8 cellular contexts compared by ENCODE assay signal in the genomic region with DNA sequence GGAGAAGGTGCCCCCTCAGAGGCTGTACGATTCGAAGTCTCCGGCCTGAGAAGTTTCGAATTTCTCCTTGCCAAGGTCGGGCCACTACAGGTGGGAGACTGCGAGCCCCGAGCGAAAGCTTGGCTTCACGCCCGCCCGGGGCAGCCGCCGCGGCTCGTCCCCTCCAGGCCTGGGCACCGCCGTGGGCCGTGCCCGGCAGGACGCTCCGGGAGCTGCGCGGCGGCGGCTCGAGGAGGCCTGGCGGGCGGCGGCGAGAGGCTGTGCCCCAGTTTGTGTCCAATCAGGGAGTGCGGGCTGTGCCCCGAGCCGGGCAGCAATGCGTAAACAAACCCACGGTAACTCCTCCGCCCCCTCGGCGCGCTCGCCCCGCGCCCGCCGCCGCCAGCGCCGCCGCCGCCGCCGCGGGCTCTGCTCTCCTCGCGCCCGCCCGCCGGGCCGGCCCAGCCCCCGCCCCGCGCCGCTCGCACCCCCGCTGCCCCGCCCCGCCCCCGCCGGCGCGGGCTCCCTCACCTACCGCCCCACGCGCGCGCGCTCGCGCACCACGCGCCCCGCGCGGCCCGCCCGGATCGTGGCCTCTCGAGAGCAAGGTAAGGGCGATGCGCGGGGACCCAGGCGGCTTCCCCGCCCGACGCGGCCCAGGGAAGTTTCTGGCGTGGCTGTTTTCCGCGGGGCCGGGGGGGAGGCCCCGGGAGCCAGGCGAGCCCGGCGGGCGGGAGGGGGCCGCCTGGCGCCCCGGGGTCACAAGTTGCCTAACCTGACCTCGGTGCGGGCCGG. TPM values are rescaled to one million over a fixed set of nuclear protein-coding genes. Genes with fewer than 3 reads are reported as not detected.
A peak's percentile ranks its signal among the peaks of the same experiment; 100 is the strongest.
DNase-seq lines count a peak whose midpoint lies in the region; ATAC-seq, FAIRE-seq and TF ChIP-seq lines count a peak whose summit lies in the region.

No MANE protein-coding gene starts in this region.

- H3K14ac ChIP-seq in H1 (ENCODE audit: insufficient read length) (no peak overlapping the region), mesenchymal stem cell (ENCODE audit: low read length in 2 of 2) (peak overlapping the region; percentile 1 to 71)

- H4K20me1 ChIP-seq in H1 (replicated peaks in 1 of 2; ENCODE audit: control insufficient read depth in 1 of 2, insufficient read depth in 2 of 2, low read length in 2 of 2) = peaks cover 0 to 5% of the 10 kb centered on the region in 2 experiments

- peaks cover 0 to 6% (median 0%) of the 10 kb centered on the region in 4 experiments; a peak in 1 of 7 replicates for H3K4me1 ChIP-seq in H1 (replicated peaks in 1 of 4; ENCODE audit: control insufficient read depth in 3 of 4, insufficient read depth in 4 of 4, low read length in 3 of 4)
- H3K4me1 ChIP-seq in mesenchymal stem cell (ENCODE audit: control insufficient read depth, insufficient read depth, low read depth, low read length) = peaks cover 7% of the 10 kb centered on the region

- no peak overlapping the region for H3K27ac ChIP-seq in H1 (ENCODE audit: low read depth, low read length)
- H3K27ac ChIP-seq in mesenchymal stem cell (ENCODE audit: low read length, poor library complexity, severe bottlenecking) = no peak overlapping the region

- H4K91ac ChIP-seq in H1 (replicated peaks; ENCODE audit: insufficient read length, low read length) = no peak overlapping the region
- peak overlapping the region; percentile 74 for H4K91ac ChIP-seq in mesenchymal stem cell (ENCODE audit: low read length)

- no peak overlapping the region for H3K56ac ChIP-seq in H1 (replicated peaks; ENCODE audit: insufficient read length, low read depth, low read length)

- H3K27me3 ChIP-seq in H1 (replicated peaks in 1 of 4; ENCODE audit: control insufficient read depth in 3 of 4, extremely low read depth in 1 of 4, insufficient read depth in 3 of 4, low read length in 3 of 4) (peaks cover 34 to 72% (median 60%) of the 10 kb centered on the region in 4 experiments), mesenchymal stem cell (ENCODE audit: control insufficient read depth in 1 of 2, insufficient read depth in 1 of 2, low read length in 2 of 2) (no peaks in the 10 kb centered on the region)

- H2BK15ac ChIP-seq in H1 (ENCODE audit: low read length) (no peak overlapping the region), mesenchymal stem cell (ENCODE audit: low read depth, poor library complexity, severe bottlenecking) (peak overlapping the region; percentile 97)

- H3K18ac ChIP-seq in H1 (ENCODE audit: extremely low read depth, low read length) (no peak overlapping the region), mesenchymal stem cell (ENCODE audit: low read depth in 1 of 2, low read length in 2 of 2) (peak overlapping the region; percentile 78 to 84)

- TF ChIP-seq EP300 in H1 (IDR thresholded peaks at IDR 0.05; ENCODE audit: borderline replicate concordance in 1 of 2, low read depth in 2 of 2, low read length in 2 of 2) = no peak

- 4% methylated on average over 28 of the region's 110 CpGs; no CpG with 5 or more reads in 1 of the 2 experiments for WGBS in H1 (ENCODE audit: extremely low coverage in 1 of 2, insufficient coverage in 1 of 2, insufficient read length in 1 of 2, insufficient replicate concordance in 2 of 2, low coverage in 1 of 2, low lambda C conversion rate in 2 of 2, missing lambda C conversion rate in 1 of 2), 2 experiments
- under 1% methylated on average over 51 of the region's 110 CpGs for WGBS in mesenchymal stem cell

- H4K8ac ChIP-seq in H1 (ENCODE audit: extremely low read depth, insufficient read depth, low read length) = no peak overlapping the region
- H4K8ac ChIP-seq in mesenchymal stem cell (ENCODE audit: low read length) = peak overlapping the region; percentile 71

- peak overlapping the region; percentile 73; the same call in 1 of the 2 replicates for H2AFZ ChIP-seq in H1 (ENCODE audit: low read length)
- peak overlapping the region; percentile 87 for H2AFZ ChIP-seq in mesenchymal stem cell (ENCODE audit: low read depth, low read length)

- H4K5ac ChIP-seq in H1 (ENCODE audit: insufficient read length, low read depth, low read length) = no peak overlapping the region

- no peaks in the 10 kb centered on the region for H3K36me3 ChIP-seq in H1 (ENCODE audit: control insufficient read depth in 2 of 4, insufficient read depth in 4 of 4, low read length in 3 of 4)
- H3K36me3 ChIP-seq in mesenchymal stem cell (ENCODE audit: control insufficient read depth in 1 of 2, insufficient read depth in 2 of 2, low read depth in 1 of 2, low read length in 2 of 2) = no peaks in the 10 kb centered on the region

- no peak overlapping the region for H2AK5ac ChIP-seq in H1 (ENCODE audit: low read depth, low read length)
- no peak overlapping the region for H2AK5ac ChIP-seq in mesenchymal stem cell (ENCODE audit: low read length, severe bottlenecking)

- no peak for TF ChIP-seq CTCF in H1 (IDR thresholded peaks at IDR 0.05; ENCODE audit: control extremely low read depth in 1 of 3, insufficient read depth in 1 of 3, low read depth in 1 of 3, low read length in 3 of 3)

- H3K23ac ChIP-seq in H1 (ENCODE audit: insufficient read length) (no peak overlapping the region), mesenchymal stem cell (ENCODE audit: low read length in 2 of 2) (peak overlapping the region in 1 of 2 experiments; percentile 61)

- no peak overlapping the region for H2BK20ac ChIP-seq in H1 (ENCODE audit: low read length)

- H2BK5ac ChIP-seq in H1 (ENCODE audit: low read depth, low read length) = no peak overlapping the region
- no peak overlapping the region for H2BK5ac ChIP-seq in mesenchymal stem cell (ENCODE audit: low read depth, low read length, poor library complexity, severe bottlenecking)

- no peaks in the 10 kb centered on the region for H3K9me3 ChIP-seq in H1 (ENCODE audit: insufficient read depth in 2 of 2, low read depth in 1 of 2, low read length in 1 of 2)
- no peaks in the 10 kb centered on the region for H3K9me3 ChIP-seq in mesenchymal stem cell (ENCODE audit: control insufficient read depth, low read length)

- H3K4me3 ChIP-seq in H1 (ENCODE audit: extremely low read depth in 1 of 4, insufficient read depth in 2 of 4, low read depth in 3 of 4, low read length in 4 of 4) (peak overlapping the region; percentile 56 to 80 (median 60)), mesenchymal stem cell (ENCODE audit: insufficient read depth in 1 of 2, low read depth in 1 of 2, low read length in 2 of 2) (peak overlapping the region; percentile 82 to 87)

- H3K79me1 ChIP-seq in H1 (ENCODE audit: low read depth, low read length) = no peaks in the 10 kb centered on the region
- peaks cover 6% of the 10 kb centered on the region for H3K79me1 ChIP-seq in mesenchymal stem cell (replicated peaks; ENCODE audit: low read length, poor library complexity, severe bottlenecking)

- FAIRE-seq in H1 (lab: Jason Lieb, UNC) = no peak

- TF ChIP-seq RAD21 in H1 (IDR thresholded peaks at IDR 0.05 in 1 of 2, conservative IDR thresholded peaks at IDR 0.05 in 1 of 2; ENCODE audit: low read depth in 2 of 2, low read length in 2 of 2) = no peak

- H3K4ac ChIP-seq in H1 (replicated peaks; ENCODE audit: insufficient read length, low read depth, low read length) (no peak overlapping the region), mesenchymal stem cell (ENCODE audit: low read depth in 1 of 2, low read length in 2 of 2) (peak overlapping the region; percentile 62 to 65)

- H3K4me2 ChIP-seq in H1 (ENCODE audit: insufficient read depth in 1 of 2, low read depth in 2 of 2, low read length in 2 of 2) = peak overlapping the region; percentile 67 to 90
- peak overlapping the region; percentile 98 for H3K4me2 ChIP-seq in mesenchymal stem cell (ENCODE audit: low read length, poor library complexity, severe bottlenecking)

- ATAC-seq in HG02870 (IDR thresholded peaks at IDR 0.05; ENCODE audit: unreplicated experiment) = peak; percentile 43

- POLR2A ChIA-PET in H1 (lab: Charles Lee; ENCODE audit: partially characterized antibody) = interaction anchor here (0.6 to 1.0 kb wide), 3 partner anchors 9 to 411 kb away, joined by 3 read pairs; a partner anchor contains a TSS

- H2BK12ac ChIP-seq in H1 (ENCODE audit: low read depth, low read length) = no peak overlapping the region
- H2BK12ac ChIP-seq in mesenchymal stem cell (ENCODE audit: low read length in 2 of 2) = peak overlapping the region in 1 of 2 experiments; percentile 92

- no peaks in the 10 kb centered on the region for H3K79me2 ChIP-seq in H1 (ENCODE audit: control insufficient read depth in 1 of 2, insufficient read depth in 2 of 2, low read length in 2 of 2)

- H2BK120ac ChIP-seq in H1 (replicated peaks; ENCODE audit: low read depth, low read length) (no peak overlapping the region), mesenchymal stem cell (ENCODE audit: low read depth, low read length) (peak overlapping the region; percentile 95)

- CTCF ChIA-PET in H1 (lab: Charles Lee; ENCODE audit: partially characterized antibody) = interaction anchor here (0.8 to 1.3 kb wide), 3 partner anchors 89 to 173 kb away, joined by 3 to 5 read pairs (median 3); no protein-coding TSS in a partner anchor

- H3K9ac ChIP-seq in H1 (replicated peaks in 1 of 4; ENCODE audit: extremely low read depth in 1 of 4, low read depth in 3 of 4, low read length in 3 of 4) (0 out of 7 replicates have a peak overlapping the region, but pooled peaks of 1 of the 4 experiments have one; percentile 19), mesenchymal stem cell (ENCODE audit: low read length) (peak overlapping the region; percentile 95)

- peak; percentile 29 for DNase-seq in NCI-H2227 (lab: John Stamatoyannopoulos, UW; ENCODE audit: unreplicated experiment)
- DNase-seq in NCI-H2227 treated with DMSO at 0.1 percent for 48 hours (lab: John Stamatoyannopoulos, UW) = no peak
- DNase-seq in NCI-H345 (lab: John Stamatoyannopoulos, UW) = peak; percentile 54
- peak; percentile 80 for DNase-seq in activated CD8-positive, alpha-beta memory T cell treated with anti-CD3 and anti-CD28 coated beads, Interleukin-2, amount 50 U/mL, for 4 hours
- DNase-seq in H1 (ENCODE audit: low read depth in 1 of 2, low spot score in 2 of 2) = peak in 1 of 2 experiments; percentile 59
- DNase-seq in mesenchymal stem cell = peak; percentile 54
- peak; percentile 19 to 43 (median 32) for DNase-seq in stimulated activated CD4-positive, alpha-beta T cell treated with anti-CD3 and anti-CD28 coated beads, TNF-alpha, amount 100 ng/mL, for 48 hours (ENCODE audit: low read depth in 3 of 3)

- H3K23me2 ChIP-seq in H1 (ENCODE audit: low read depth, low read length) = peaks cover 12% of the 10 kb centered on the region; the same call in 1 of the 2 replicates

- TF ChIP-seq POLR2A in H1 (IDR thresholded peaks at IDR 0.05; ENCODE audit: control extremely low read depth in 1 of 2, low read depth in 2 of 2, low read length in 2 of 2) = no peak

RNA-seq across cellular contexts. Expression of a gene that starts 57.8 kb away (rescaled TPM):
- total RNA-seq in H1 (2021; fragmentation: NEBNext Ultra II Directional; extraction: Animal tissue kit (Norgen Biotek cat#: 25700)) = 5.8 and 6.1 TPM in 2 replicates
- 4.8 and 8.4 TPM in 2 replicates for polyA plus RNA-seq in H1 (2011; rRNA removed)
- polyA plus RNA-seq in H1 (2011; cell fraction: cytosol; rRNA removed) = 5.6 TPM
- polyA plus RNA-seq in H1 (2011; cell fraction: nucleus; rRNA removed) = 1.7 TPM
- 5.2 to 6.8 TPM (median 6.1 TPM) in 4 replicates for polyA plus RNA-seq in H1 (2012, experiment 1 of 2)
- 7.1 TPM for polyA plus RNA-seq in H1 (2012, experiment 2 of 2)
- polyA plus RNA-seq in H1 (2013, experiment 1 of 2) = 11.4 TPM
- polyA plus RNA-seq in H1 (2013, experiment 2 of 2) = 11.6 TPM
- polyA minus RNA-seq in H1 (2011; rRNA and poly(A)+ RNA removed) = 2.4 and 2.7 TPM in 2 replicates
- 1.4 TPM for polyA minus RNA-seq in H1 (2011; cell fraction: cytosol; rRNA and poly(A)+ RNA removed)
- 4.2 TPM for polyA minus RNA-seq in H1 (2011; cell fraction: nucleus; rRNA and poly(A)+ RNA removed)
- 33.6 TPM for polyA plus RNA-seq in mesenchymal stem cell (2013, experiment 1 of 2)
- 33.7 TPM for polyA plus RNA-seq in mesenchymal stem cell (2013, experiment 2 of 2)
